In the genomic region with DNA sequence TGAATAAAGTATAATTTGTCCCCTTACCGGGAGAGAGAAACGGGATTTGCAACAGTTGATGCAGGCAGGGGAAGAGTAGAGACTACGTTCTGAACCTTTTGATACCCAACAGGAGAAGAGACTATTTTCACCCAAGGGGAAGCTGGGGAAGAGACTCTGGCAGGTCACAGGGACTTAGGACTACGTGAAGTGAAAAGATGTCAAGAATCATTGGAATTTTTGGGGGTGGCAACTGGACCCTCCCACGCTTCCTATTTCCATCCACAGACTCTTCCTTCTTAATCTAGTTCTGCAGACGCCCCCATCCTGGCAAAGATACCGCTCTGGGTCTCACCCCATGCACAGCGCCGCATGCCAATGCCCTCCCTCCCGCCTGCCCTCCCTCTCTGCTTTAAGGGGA, we compare ENCODE assay signal across 22 cellular contexts. TPM values are rescaled to one million over a fixed set of nuclear protein-coding genes. Genes with fewer than 3 reads are reported as not detected.
DNase-seq lines count a peak whose midpoint lies in the region; ATAC-seq, FAIRE-seq and TF ChIP-seq lines count a peak whose summit lies in the region.
"Had no signal": no experiment of that assay in that cellular context is flagged by ENCODE, and none has a peak within 500 bp of the region (broad histone marks: within the 10 kb centered on the region; RNA-seq: fewer than 3 reads in every experiment).

No MANE protein-coding gene starts in this region.

- no peak overlapping the region for H3K18ac ChIP-seq in H1 (ENCODE audit: extremely low read depth, low read length)

- peaks cover 0 to 11% (median 9%) of the 10 kb centered on the region in 10 experiments; a peak in 8 of 20 replicates for H3K4me1 ChIP-seq in BLaER1 treated with 17β-estradiol and CSF1 and Interleukin-3, amounts not matched to agents 10 nM and 100 nM
- no peaks in the 10 kb centered on the region for H3K4me1 ChIP-seq in GM23338 (ENCODE audit: insufficient read depth)
- H3K4me1 ChIP-seq in H1 (replicated peaks in 1 of 4; ENCODE audit: control insufficient read depth in 3 of 4, insufficient read depth in 4 of 4, low read length in 3 of 4): no peaks in the 10 kb centered on the region

- no peak overlapping the region for H3K56ac ChIP-seq in H1 (replicated peaks; ENCODE audit: insufficient read length, low read depth, low read length)

- peaks cover 2% of the 10 kb centered on the region; the same call in 2 of the 3 replicates for H3K9me3 Mint-ChIP-seq in GM23338
- no peaks in the 10 kb centered on the region for H3K9me3 Mint-ChIP-seq in activated CD4-positive, alpha-beta T cell treated with anti-CD3 and anti-CD28 coated beads, Interleukin-2, amount 10 ng/mL, durations not matched to agents 24 days and 14 days
- H3K9me3 Mint-ChIP-seq in activated CD4-positive, alpha-beta T cell treated with anti-CD3 and anti-CD28 coated beads, Interleukin-2, amount 10 ng/mL, durations not matched to agents 7 days and 5 days: no peaks in the 10 kb centered on the region
- H3K9me3 Mint-ChIP-seq: CD4-positive, alpha-beta T cell; CD8-positive, alpha-beta memory T cell had no signal

- H3K4me3 ChIP-seq in BLaER1 treated with 17β-estradiol and CSF1 and Interleukin-3, amounts not matched to agents 10 nM and 100 nM: no peak overlapping the region
- no peak overlapping the region for H3K4me3 ChIP-seq in GM23338
- no peak overlapping the region for H3K4me3 ChIP-seq in H1 (ENCODE audit: extremely low read depth in 1 of 4, insufficient read depth in 2 of 4, low read depth in 3 of 4, low read length in 4 of 4)

- no peak overlapping the region for H2BK12ac ChIP-seq in H1 (ENCODE audit: low read depth, low read length)

- H4K5ac ChIP-seq in H1 (ENCODE audit: insufficient read length, low read depth, low read length): no peak overlapping the region

- no peaks in the 10 kb centered on the region for H3K36me3 ChIP-seq in BLaER1 treated with 17β-estradiol and CSF1 and Interleukin-3, amounts not matched to agents 10 nM and 100 nM
- no peaks in the 10 kb centered on the region for H3K36me3 ChIP-seq in GM23338 (ENCODE audit: insufficient read depth)
- H3K36me3 ChIP-seq in H1 (ENCODE audit: control insufficient read depth in 2 of 4, insufficient read depth in 4 of 4, low read length in 3 of 4): no peaks in the 10 kb centered on the region

- TF ChIP-seq CTCF in GM23338 (conservative IDR thresholded peaks at IDR 0.05; ENCODE audit: low read depth in 2 of 2) (no peak), H1 (IDR thresholded peaks at IDR 0.05; ENCODE audit: control extremely low read depth in 1 of 3, insufficient read depth in 1 of 3, low read depth in 1 of 3, low read length in 3 of 3) (no peak)

- no peak overlapping the region for H4K91ac ChIP-seq in H1 (replicated peaks; ENCODE audit: insufficient read length, low read length)

- peaks cover 4% of the 10 kb centered on the region; the same call in 1 of the 2 replicates for H3K9me2 ChIP-seq in GM23338 (ENCODE audit: insufficient read depth)

- no peaks in the 10 kb centered on the region for H3K36me3 Mint-ChIP-seq in GM23338 (ENCODE audit: low read depth)
- no peaks in the 10 kb centered on the region for H3K36me3 Mint-ChIP-seq in activated CD4-positive, alpha-beta T cell treated with anti-CD3 and anti-CD28 coated beads, Interleukin-2, amount 10 ng/mL, durations not matched to agents 24 days and 14 days (ENCODE audit: low read depth)
- no peaks in the 10 kb centered on the region for H3K36me3 Mint-ChIP-seq in activated CD4-positive, alpha-beta T cell treated with anti-CD3 and anti-CD28 coated beads, Interleukin-2, amount 10 ng/mL, durations not matched to agents 7 days and 5 days (ENCODE audit: low read depth)
- H3K36me3 Mint-ChIP-seq: CD14-positive monocyte; CD8-positive, alpha-beta memory T cell had no signal

- H3K9ac ChIP-seq in BLaER1 treated with 17β-estradiol and CSF1 and Interleukin-3, amounts not matched to agents 10 nM and 100 nM: no peak overlapping the region
- H3K9ac ChIP-seq in H1 (replicated peaks in 1 of 4; ENCODE audit: extremely low read depth in 1 of 4, low read depth in 3 of 4, low read length in 3 of 4): no peak overlapping the region

- H2BK20ac ChIP-seq in H1 (ENCODE audit: low read length): no peak overlapping the region

- no peaks in the 10 kb centered on the region for H3K79me2 ChIP-seq in GM23338 (replicated peaks; ENCODE audit: insufficient read depth)
- no peaks in the 10 kb centered on the region for H3K79me2 ChIP-seq in H1 (ENCODE audit: control insufficient read depth in 1 of 2, insufficient read depth in 2 of 2, low read length in 2 of 2)

- no peaks in the 10 kb centered on the region for H3K27me3 ChIP-seq in BLaER1 treated with 17β-estradiol and CSF1 and Interleukin-3, amounts not matched to agents 10 nM and 100 nM
- no peaks in the 10 kb centered on the region for H3K27me3 ChIP-seq in GM23338 (ENCODE audit: insufficient read depth)
- H3K27me3 ChIP-seq in H1 (replicated peaks in 1 of 4; ENCODE audit: control insufficient read depth in 3 of 4, extremely low read depth in 1 of 4, insufficient read depth in 3 of 4, low read length in 3 of 4): no peaks in the 10 kb centered on the region

- intact Hi-C loops in activated CD4-positive, alpha-beta T cell treated with anti-CD3 and anti-CD28 coated beads, Interleukin-2, amount 10 ng/mL, durations not matched to agents 24 days and 14 days (cut with micrococcal nuclease): no loop called here

- H3K79me1 ChIP-seq in H1 (ENCODE audit: low read depth, low read length): no peaks in the 10 kb centered on the region

- H3F3A ChIP-seq in GM23338 (replicated peaks; ENCODE audit: low read depth): no peaks in the 10 kb centered on the region

- no peak overlapping the region for H3K27ac Mint-ChIP-seq in GM23338
- H3K27ac Mint-ChIP-seq in activated CD4-positive, alpha-beta T cell treated with anti-CD3 and anti-CD28 coated beads, Interleukin-2, amount 10 ng/mL, durations not matched to agents 24 days and 14 days: no peak overlapping the region
- no peak overlapping the region for H3K27ac Mint-ChIP-seq in activated CD4-positive, alpha-beta T cell treated with anti-CD3 and anti-CD28 coated beads, Interleukin-2, amount 10 ng/mL, durations not matched to agents 7 days and 5 days
- H3K27ac Mint-ChIP-seq: CD14-positive monocyte; CD4-positive, alpha-beta T cell; CD8-positive, alpha-beta memory T cell had no signal

- H3K9me3 ChIP-seq in BLaER1 treated with 17β-estradiol and CSF1 and Interleukin-3, amounts not matched to agents 10 nM and 100 nM (replicated peaks in 1 of 11): peaks cover 0 to 9% (median 0%) of the 10 kb centered on the region in 11 experiments; a peak in 1 of 22 replicates
- H3K9me3 ChIP-seq in H1 (ENCODE audit: insufficient read depth in 2 of 2, low read depth in 1 of 2, low read length in 1 of 2): no peaks in the 10 kb centered on the region

- no peak overlapping the region for H3K14ac ChIP-seq in H1 (ENCODE audit: insufficient read length)

- no peak overlapping the region for H2BK5ac ChIP-seq in H1 (ENCODE audit: low read depth, low read length)

- H4K8ac ChIP-seq in H1 (ENCODE audit: extremely low read depth, insufficient read depth, low read length): no peak overlapping the region

- DNase-seq in GM23338 (ENCODE audit: low spot score) (no peak), H1 (ENCODE audit: low read depth in 1 of 2, low spot score in 2 of 2) (no peak), NCI-H446 treated with DMSO at 0.1 percent for 48 hours (lab: John Stamatoyannopoulos, UW) (no peak)
- DNase-seq in activated CD4-positive, alpha-beta T cell treated with anti-CD3 and anti-CD28 coated beads, Interleukin-2, amount 10 ng/mL, durations not matched to agents 24 days and 14 days: no peak
- DNase-seq in activated CD4-positive, alpha-beta T cell treated with anti-CD3 and anti-CD28 coated beads, Interleukin-2, amount 10 ng/mL, durations not matched to agents 7 days and 5 days: no peak
- DNase-seq: CD4-positive, alpha-beta T cell; CD8-positive, alpha-beta memory T cell; DMS53; DMS79 treated with DMSO at 0.1 percent for 48 hours; GF-D8; GOT3; H7; HCEC 1CT had no signal

- H3K4me1 Mint-ChIP-seq in GM23338: no peaks in the 10 kb centered on the region
- H3K4me1 Mint-ChIP-seq in activated CD4-positive, alpha-beta T cell treated with anti-CD3 and anti-CD28 coated beads, Interleukin-2, amount 10 ng/mL, durations not matched to agents 24 days and 14 days: peaks cover 2% of the 10 kb centered on the region
- peaks cover 4% of the 10 kb centered on the region for H3K4me1 Mint-ChIP-seq in activated CD4-positive, alpha-beta T cell treated with anti-CD3 and anti-CD28 coated beads, Interleukin-2, amount 10 ng/mL, durations not matched to agents 7 days and 5 days
- H3K4me1 Mint-ChIP-seq: CD14-positive monocyte; CD8-positive, alpha-beta memory T cell had no signal

- H3K4ac ChIP-seq in H1 (replicated peaks; ENCODE audit: insufficient read length, low read depth, low read length): no peak overlapping the region

- H3K23me2 ChIP-seq in H1 (ENCODE audit: low read depth, low read length): no peaks in the 10 kb centered on the region

- H3K23ac ChIP-seq in H1 (ENCODE audit: insufficient read length): no peak overlapping the region

- TF ChIP-seq RAD21 in H1 (IDR thresholded peaks at IDR 0.05 in 1 of 2, conservative IDR thresholded peaks at IDR 0.05 in 1 of 2; ENCODE audit: low read depth in 2 of 2, low read length in 2 of 2): no peak

- no peak overlapping the region for H3K4me3 Mint-ChIP-seq in GM23338
- no peak overlapping the region for H3K4me3 Mint-ChIP-seq in activated CD4-positive, alpha-beta T cell treated with anti-CD3 and anti-CD28 coated beads, Interleukin-2, amount 10 ng/mL, durations not matched to agents 24 days and 14 days
- H3K4me3 Mint-ChIP-seq in activated CD4-positive, alpha-beta T cell treated with anti-CD3 and anti-CD28 coated beads, Interleukin-2, amount 10 ng/mL, durations not matched to agents 7 days and 5 days: no peak overlapping the region
- H3K4me3 Mint-ChIP-seq: CD14-positive monocyte; CD4-positive, alpha-beta T cell; CD8-positive, alpha-beta memory T cell had no signal

- peaks cover 6% of the 10 kb centered on the region for H3K27me3 Mint-ChIP-seq in GM23338 (ENCODE audit: insufficient read depth, low read depth, poor library complexity)
- peaks cover 10% of the 10 kb centered on the region for H3K27me3 Mint-ChIP-seq in activated CD4-positive, alpha-beta T cell treated with anti-CD3 and anti-CD28 coated beads, Interleukin-2, amount 10 ng/mL, durations not matched to agents 24 days and 14 days
- peaks cover 13% of the 10 kb centered on the region for H3K27me3 Mint-ChIP-seq in activated CD4-positive, alpha-beta T cell treated with anti-CD3 and anti-CD28 coated beads, Interleukin-2, amount 10 ng/mL, durations not matched to agents 7 days and 5 days

- TF ChIP-seq EP300 in H1 (IDR thresholded peaks at IDR 0.05; ENCODE audit: borderline replicate concordance in 1 of 2, low read depth in 2 of 2, low read length in 2 of 2): no peak

- H2AFZ ChIP-seq in GM23338: peak overlapping the region; percentile 57
- peak overlapping the region; percentile 51 for H2AFZ ChIP-seq in H1 (ENCODE audit: low read length)

- POLR2A ChIA-PET in H1 (lab: Charles Lee; ENCODE audit: partially characterized antibody): no interaction called here
- POLR2A ChIA-PET in activated CD4-positive, alpha-beta T cell treated with anti-CD3 and anti-CD28 coated beads, Interleukin-2, amount 10 ng/mL, durations not matched to agents 7 days and 5 days (lab: Charles Lee): no interaction called here

- peak overlapping the region in 6 of 11 experiments; percentile 3 to 34 (median 20); a peak in 9 of 22 replicates for H3K4me2 ChIP-seq in BLaER1 treated with 17β-estradiol and CSF1 and Interleukin-3, amounts not matched to agents 10 nM and 100 nM
- H3K4me2 ChIP-seq in GM23338 (no peak overlapping the region), H1 (ENCODE audit: insufficient read depth in 1 of 2, low read depth in 2 of 2, low read length in 2 of 2) (no peak overlapping the region)

- H2AK5ac ChIP-seq in H1 (ENCODE audit: low read depth, low read length): no peak overlapping the region

- 90% methylated on average over 10 of the region's 10 CpGs; no CpG with 5 or more reads in 1 of the 2 experiments for WGBS in H1 (ENCODE audit: extremely low coverage in 1 of 2, insufficient coverage in 1 of 2, insufficient read length in 1 of 2, insufficient replicate concordance in 2 of 2, low coverage in 1 of 2, low lambda C conversion rate in 2 of 2, missing lambda C conversion rate in 1 of 2), 2 experiments

- TF ChIP-seq POLR2A in H1 (IDR thresholded peaks at IDR 0.05; ENCODE audit: control extremely low read depth in 1 of 2, low read depth in 2 of 2, low read length in 2 of 2): no peak

- no peak for ATAC-seq in GM23338

- no peak overlapping the region for H3K27ac ChIP-seq in BLaER1 treated with 17β-estradiol and CSF1 and Interleukin-3, amounts not matched to agents 10 nM and 100 nM
- H3K27ac ChIP-seq in GM23338 (ENCODE audit: low read depth): no peak overlapping the region
- no peak overlapping the region for H3K27ac ChIP-seq in H1 (ENCODE audit: low read depth, low read length)

- CTCF ChIA-PET in H1 (lab: Charles Lee; ENCODE audit: partially characterized antibody): interaction anchor here (1.7 kb wide), 2 partner anchors 9 to 39 kb away, joined by 6 to 9 read pairs; no protein-coding TSS in a partner anchor
- CTCF ChIA-PET in activated CD4-positive, alpha-beta T cell treated with anti-CD3 and anti-CD28 coated beads, Interleukin-2, amount 10 ng/mL, durations not matched to agents 7 days and 5 days (lab: Charles Lee): no interaction called here

- H2BK15ac ChIP-seq in H1 (ENCODE audit: low read length): no peak overlapping the region

- H2BK120ac ChIP-seq in H1 (replicated peaks; ENCODE audit: low read depth, low read length): no peak overlapping the region

- no peak for FAIRE-seq in H1 (lab: Jason Lieb, UNC)
- FAIRE-seq: GM12891, GM18507 had no signal

- no peaks in the 10 kb centered on the region for H4K20me1 ChIP-seq in BLaER1 treated with 17β-estradiol and CSF1 and Interleukin-3, amounts not matched to agents 10 nM and 100 nM
- no peaks in the 10 kb centered on the region for H4K20me1 ChIP-seq in GM23338 (replicated peaks; ENCODE audit: insufficient read depth)
- H4K20me1 ChIP-seq in H1 (replicated peaks in 1 of 2; ENCODE audit: control insufficient read depth in 1 of 2, insufficient read depth in 2 of 2, low read length in 2 of 2): no peaks in the 10 kb centered on the region

RNA-seq across cellular contexts. Expression of a gene that starts 13.8 kb away (rescaled TPM):
- not detected in 2 replicates for total RNA-seq in GM23338 (2014; rRNA removed; shearing (Covaris generic))
- not detected in 2 replicates for polyA plus RNA-seq in GM23338 (2016; fragmentation: Nextera tagmentation; extraction: Ambion mirVana)
- not detected in 2 replicates for total RNA-seq in H1 (2021; fragmentation: NEBNext Ultra II Directional; extraction: Animal tissue kit (Norgen Biotek cat#: 25700))
- polyA plus RNA-seq in H1 (2011; rRNA removed): not detected in 2 replicates
- not detected for polyA plus RNA-seq in H1 (2011; cell fraction: cytosol; rRNA removed)
- polyA plus RNA-seq in H1 (2011; cell fraction: nucleus; rRNA removed): not detected
- not detected in 4 replicates for polyA plus RNA-seq in H1 (2012, experiment 1 of 2)
- not detected for polyA plus RNA-seq in H1 (2012, experiment 2 of 2)
- polyA plus RNA-seq in H1 (2013, experiment 1 of 2): not detected
- 0.04 TPM for polyA plus RNA-seq in H1 (2013, experiment 2 of 2)
- not detected in 2 replicates for polyA minus RNA-seq in H1 (2011; rRNA and poly(A)+ RNA removed)
- not detected for polyA minus RNA-seq in H1 (2011; cell fraction: cytosol; rRNA and poly(A)+ RNA removed)
- polyA minus RNA-seq in H1 (2011; cell fraction: nucleus; rRNA and poly(A)+ RNA removed): not detected
- not detected in 2 replicates for total RNA-seq in activated CD4-positive, alpha-beta T cell treated with anti-CD3 and anti-CD28 coated beads, Interleukin-2, amount 10 ng/mL, durations not matched to agents 24 days and 14 days
- not detected for total RNA-seq in activated CD4-positive, alpha-beta T cell treated with anti-CD3 and anti-CD28 coated beads, Interleukin-2, amount 10 ng/mL, durations not matched to agents 7 days and 5 days
- total RNA-seq: A172; A673; CD4-positive, alpha-beta T cell; CD8-positive, alpha-beta memory T cell; Daoy; G401; H7 had no signal
- polyA plus RNA-seq: BJ; CD8-positive, alpha-beta memory T cell had no signal

RNA-seq across cellular contexts. Expression of a gene that starts 35.6 kb away (rescaled TPM):
- not detected in 2 replicates for total RNA-seq in GM23338 (2014; rRNA removed; shearing (Covaris generic))
- not detected in 2 replicates for polyA plus RNA-seq in GM23338 (2016; fragmentation: Nextera tagmentation; extraction: Ambion mirVana)
- not detected in 2 replicates for total RNA-seq in H1 (2021; fragmentation: NEBNext Ultra II Directional; extraction: Animal tissue kit (Norgen Biotek cat#: 25700))
- not detected in 2 replicates for polyA plus RNA-seq in H1 (2011; rRNA removed)
- polyA plus RNA-seq in H1 (2011; cell fraction: cytosol; rRNA removed): not detected
- not detected for polyA plus RNA-seq in H1 (2011; cell fraction: nucleus; rRNA removed)
- polyA plus RNA-seq in H1 (2012, experiment 1 of 2): not detected in 4 replicates
- not detected for polyA plus RNA-seq in H1 (2012, experiment 2 of 2)
- not detected for polyA plus RNA-seq in H1 (2013, experiment 1 of 2)
- not detected for polyA plus RNA-seq in H1 (2013, experiment 2 of 2)
- not detected in 2 replicates for polyA minus RNA-seq in H1 (2011; rRNA and poly(A)+ RNA removed)
- polyA minus RNA-seq in H1 (2011; cell fraction: cytosol; rRNA and poly(A)+ RNA removed): not detected
- polyA minus RNA-seq in H1 (2011; cell fraction: nucleus; rRNA and poly(A)+ RNA removed): not detected
- total RNA-seq in activated CD4-positive, alpha-beta T cell treated with anti-CD3 and anti-CD28 coated beads, Interleukin-2, amount 10 ng/mL, durations not matched to agents 24 days and 14 days: not detected in 2 replicates
- not detected for total RNA-seq in activated CD4-positive, alpha-beta T cell treated with anti-CD3 and anti-CD28 coated beads, Interleukin-2, amount 10 ng/mL, durations not matched to agents 7 days and 5 days
- total RNA-seq: A172; CD4-positive, alpha-beta T cell; CD8-positive, alpha-beta memory T cell; Daoy; G401; H7 had no signal
- polyA plus RNA-seq: BJ; CD14-positive monocyte; CD8-positive, alpha-beta memory T cell had no signal

RNA-seq across cellular contexts. Expression of a gene that starts 38.1 kb away (rescaled TPM):
- total RNA-seq in GM23338 (2014; rRNA removed; shearing (Covaris generic)): not detected in 2 replicates
- polyA plus RNA-seq in GM23338 (2016; fragmentation: Nextera tagmentation; extraction: Ambion mirVana) (not detected in 2 replicates), H1 (2011; rRNA removed) (not detected in 2 replicates)
- not detected in 2 replicates for total RNA-seq in H1 (2021; fragmentation: NEBNext Ultra II Directional; extraction: Animal tissue kit (Norgen Biotek cat#: 25700))
- polyA plus RNA-seq in H1 (2011; cell fraction: cytosol; rRNA removed): not detected
- polyA plus RNA-seq in H1 (2011; cell fraction: nucleus; rRNA removed): not detected
- not detected in 4 replicates for polyA plus RNA-seq in H1 (2012, experiment 1 of 2)
- not detected for polyA plus RNA-seq in H1 (2012, experiment 2 of 2)
- not detected for polyA plus RNA-seq in H1 (2013, experiment 1 of 2)
- not detected for polyA plus RNA-seq in H1 (2013, experiment 2 of 2)
- polyA minus RNA-seq in H1 (2011; rRNA and poly(A)+ RNA removed): not detected in 2 replicates
- not detected for polyA minus RNA-seq in H1 (2011; cell fraction: cytosol; rRNA and poly(A)+ RNA removed)
- polyA minus RNA-seq in H1 (2011; cell fraction: nucleus; rRNA and poly(A)+ RNA removed): not detected
- total RNA-seq in activated CD4-positive, alpha-beta T cell treated with anti-CD3 and anti-CD28 coated beads, Interleukin-2, amount 10 ng/mL, durations not matched to agents 24 days and 14 days: not detected in 2 replicates
- total RNA-seq in activated CD4-positive, alpha-beta T cell treated with anti-CD3 and anti-CD28 coated beads, Interleukin-2, amount 10 ng/mL, durations not matched to agents 7 days and 5 days: not detected
- total RNA-seq: A172; A673; CD4-positive, alpha-beta T cell; CD8-positive, alpha-beta memory T cell; Daoy; G401; H7 had no signal
- polyA plus RNA-seq: BJ; CD14-positive monocyte; CD8-positive, alpha-beta memory T cell had no signal

Comparison
In these comparisons a context has a peak if more than half of its experiments do, and no peak if none do; other contexts are left out.
1. H3K4me2 ChIP-seq: peak in BLaER1 treated with 17β-estradiol and CSF1 and Interleukin-3, amounts not matched to agents 10 nM and 100 nM (6 of 11); none in GM23338 (single experiment) and H1 (0 of 2).